9 cellular contexts compared by ENCODE assay signal in the genomic region with DNA sequence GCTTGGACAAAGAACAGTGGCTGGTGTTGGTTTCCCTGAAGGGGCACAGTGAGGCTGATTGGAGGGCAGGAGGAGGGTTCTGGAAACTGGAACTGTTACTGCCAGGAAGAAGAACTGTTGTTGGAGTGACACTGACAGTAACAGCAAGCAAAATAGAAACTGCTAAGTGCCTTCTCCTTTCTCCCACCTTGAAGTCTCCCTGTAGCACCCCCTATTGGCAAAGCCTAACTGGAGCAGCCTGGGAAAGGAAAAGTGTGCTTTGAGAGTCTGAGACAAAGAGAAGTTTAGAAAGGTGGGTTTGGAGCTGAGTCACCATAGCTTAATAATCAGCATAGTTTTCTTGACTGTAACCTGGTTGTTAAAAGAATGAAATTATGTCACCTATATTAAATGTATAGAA. TPM values are rescaled to one million over a fixed set of nuclear protein-coding genes. Genes with fewer than 3 reads are reported as not detected.
DNase-seq lines count a peak whose midpoint lies in the region; ATAC-seq, FAIRE-seq and TF ChIP-seq lines count a peak whose summit lies in the region.
"Had no signal": no experiment of that assay in that cellular context is flagged by ENCODE, and none has a peak within 500 bp of the region (broad histone marks: within the 10 kb centered on the region; RNA-seq: fewer than 3 reads in every experiment).

No MANE protein-coding gene starts in this region.

- H3K27me3 ChIP-seq in HCT116 (ENCODE audit: insufficient read depth, low read length): no peaks in the 10 kb centered on the region

- H2AFZ ChIP-seq in HCT116 (ENCODE audit: low read depth, low read length, poor library complexity, severe bottlenecking): no peak overlapping the region

- no peak overlapping the region for H3K4me2 ChIP-seq in HCT116 (ENCODE audit: low read length)

- no peaks in the 10 kb centered on the region for H3K79me2 ChIP-seq in HCT116 (ENCODE audit: insufficient read depth, low read length)

- DNase-seq in D721Med (ENCODE audit: insufficient read length, low spot score): no peak
- DNase-seq in HCT116 (ENCODE audit: low read depth, low spot score): peak; percentile 8
- DNase-seq in activated CD4-positive, alpha-beta memory T cell treated with anti-CD3 and anti-CD28 coated beads for 36 hours: peak; percentile 43
- peak; percentile 68 for DNase-seq in islet precursor cell
- DNase-seq in effector CD8-positive, alpha-beta T cell (lab: John Stamatoyannopoulos, UW): no peak
- no peak for DNase-seq in Ammon's horn (ENCODE audit: low spot score)
- no peak for DNase-seq in stimulated activated naive CD4-positive, alpha-beta T cell treated with Interleukin-2 at 50 U/mL for 16 hours (lab: John Stamatoyannopoulos, UW)
- DNase-seq: activated B cell treated with CpG ODN at 0.5 μM for 24 hours had no signal

- peaks cover 88% of the 10 kb centered on the region for H3K27me3 Mint-ChIP-seq in activated CD4-positive, alpha-beta memory T cell treated with anti-CD3 and anti-CD28 coated beads for 36 hours

- no peak for TF ChIP-seq POLR2A in HCT116 (IDR thresholded peaks at IDR 0.05; ENCODE audit: borderline replicate concordance, extremely low read depth, insufficient read depth, insufficient read length)

- CTCF ChIA-PET in HCT116 (lab: Charles Lee): interaction anchor here (0.9 to 2.0 kb wide), 8 partner anchors 9 to 281 kb away, joined by 4 to 9 read pairs (median 4); no protein-coding TSS in a partner anchor
- CTCF ChIA-PET in activated CD4-positive, alpha-beta memory T cell treated with anti-CD3 and anti-CD28 coated beads for 36 hours (lab: Charles Lee): interaction anchor here (0.6 to 3.6 kb wide), 15 partner anchors 9 to 334 kb away, joined by 3 to 17 read pairs (median 3); a partner anchor contains a TSS

- RAD21 ChIA-PET in HCT116 (lab: Charles Lee; ENCODE audit: low non-redundant PET in 1 of 2, low total read pairs in 2 of 2, uncharacterized antibody in 2 of 2, unreplicated experiment in 2 of 2): no interaction called here

- H3K9me3 ChIP-seq in HCT116 (ENCODE audit: control insufficient read depth in 1 of 2, insufficient read depth in 1 of 2, low read depth in 1 of 2, low read length in 2 of 2): no peaks in the 10 kb centered on the region

- peak; percentile 46; the same call in 1 of the 2 replicates for TF ChIP-seq RAD21 in HCT116 (IDR thresholded peaks at IDR 0.05; ENCODE audit: low read depth)

- no peak overlapping the region for H3K27ac Mint-ChIP-seq in activated CD4-positive, alpha-beta memory T cell treated with anti-CD3 and anti-CD28 coated beads for 36 hours
- H3K27ac Mint-ChIP-seq: activated B cell treated with CpG ODN at 0.5 μM for 24 hours had no signal

- H4K20me1 ChIP-seq in HCT116 (ENCODE audit: insufficient read depth): no peaks in the 10 kb centered on the region

- no peaks in the 10 kb centered on the region for H3K36me3 Mint-ChIP-seq in activated CD4-positive, alpha-beta memory T cell treated with anti-CD3 and anti-CD28 coated beads for 36 hours

- no peak overlapping the region for H3K4me3 ChIP-seq in HCT116 (replicated peaks in 1 of 2; ENCODE audit: low read depth in 1 of 2, low read length in 2 of 2)

- BruUV-seq in HCT116 (replicated peaks; lab: Mats Ljungman, UMichigan): no TSS peak

- no peak overlapping the region for H3K4me3 Mint-ChIP-seq in activated CD4-positive, alpha-beta memory T cell treated with anti-CD3 and anti-CD28 coated beads for 36 hours
- H3K4me3 Mint-ChIP-seq: activated B cell treated with CpG ODN at 0.5 μM for 24 hours had no signal

- peak; percentile 43 for TF ChIP-seq CTCF in D721Med (IDR thresholded peaks at IDR 0.05; ENCODE audit: insufficient read depth, missing control alignments)
- peak; percentile 38 to 82 (median 69); a peak in 5 of 6 replicates for TF ChIP-seq CTCF in HCT116 (IDR thresholded peaks at IDR 0.05 in 2 of 3, conservative IDR thresholded peaks at IDR 0.05 in 1 of 3; ENCODE audit: borderline replicate concordance in 1 of 3, insufficient read depth in 1 of 3, low read depth in 2 of 3, low read length in 2 of 3)

- ATAC-seq in HCT116: peak; percentile 74
- no peak for ATAC-seq in HG03342 (IDR thresholded peaks at IDR 0.05; ENCODE audit: unreplicated experiment)

- FAIRE-seq in D721Med (lab: Jason Lieb, UNC): no peak

- H3K4me1 ChIP-seq in HCT116 (ENCODE audit: control insufficient read depth in 1 of 2, insufficient read depth in 2 of 2, low read length in 2 of 2): no peaks in the 10 kb centered on the region

- no peak overlapping the region for H3K9ac ChIP-seq in HCT116 (ENCODE audit: low read length)

- peaks cover 2% of the 10 kb centered on the region for H3K9me3 Mint-ChIP-seq in activated CD4-positive, alpha-beta memory T cell treated with anti-CD3 and anti-CD28 coated beads for 36 hours
- H3K9me3 Mint-ChIP-seq: activated B cell treated with CpG ODN at 0.5 μM for 24 hours had no signal

- H3K9me2 ChIP-seq in HCT116 (ENCODE audit: insufficient read depth): no peaks in the 10 kb centered on the region

- POLR2A ChIA-PET in HCT116 (lab: Charles Lee): no interaction called here
- POLR2A ChIA-PET in activated CD4-positive, alpha-beta memory T cell treated with anti-CD3 and anti-CD28 coated beads for 36 hours (lab: Charles Lee): interaction anchor here (0.7 kb wide), 1 partner anchor 10 kb away, joined by 3 read pairs; no protein-coding TSS in a partner anchor

- no peaks in the 10 kb centered on the region for H3K4me1 Mint-ChIP-seq in activated CD4-positive, alpha-beta memory T cell treated with anti-CD3 and anti-CD28 coated beads for 36 hours (ENCODE audit: low read depth)

- no peak overlapping the region for H3K27ac ChIP-seq in HCT116 (ENCODE audit: low read depth, low read length)

- no peaks in the 10 kb centered on the region for H3K36me3 ChIP-seq in HCT116 (ENCODE audit: control insufficient read depth in 1 of 2, insufficient read depth in 2 of 2, low read length in 2 of 2)

- intact Hi-C loops in HCT116 (cut with micrococcal nuclease): no loop called here
- intact Hi-C loops in activated CD4-positive, alpha-beta memory T cell treated with anti-CD3 and anti-CD28 coated beads for 36 hours (cut with micrococcal nuclease): no loop called here

TF ChIP-seq in HCT116, 20 proteins besides CTCF, POLR2A, EP300 and RAD21:
- TF ChIP-seq CBX3 (IDR thresholded peaks at IDR 0.05; ENCODE audit: low read depth) (no peak), EZH2phosphoT487 (IDR thresholded peaks at IDR 0.05; ENCODE audit: borderline replicate concordance) (no peak), SIN3A (IDR thresholded peaks at IDR 0.05; ENCODE audit: low read depth) (no peak), JUND (IDR thresholded peaks at IDR 0.05) (no peak), SRF (IDR thresholded peaks at IDR 0.05; ENCODE audit: low read depth) (no peak), CEBPB (IDR thresholded peaks at IDR 0.05; ENCODE audit: low read depth) (no peak), YY1 (IDR thresholded peaks at IDR 0.05; ENCODE audit: extremely low read depth, insufficient replicate concordance, low read depth, low read length) (no peak), POLR2AphosphoS5 (IDR thresholded peaks at IDR 0.05; ENCODE audit: low read depth, low read length) (no peak), SP1 (IDR thresholded peaks at IDR 0.05; ENCODE audit: low read depth) (no peak)
- TF ChIP-seq, protein P1, sequence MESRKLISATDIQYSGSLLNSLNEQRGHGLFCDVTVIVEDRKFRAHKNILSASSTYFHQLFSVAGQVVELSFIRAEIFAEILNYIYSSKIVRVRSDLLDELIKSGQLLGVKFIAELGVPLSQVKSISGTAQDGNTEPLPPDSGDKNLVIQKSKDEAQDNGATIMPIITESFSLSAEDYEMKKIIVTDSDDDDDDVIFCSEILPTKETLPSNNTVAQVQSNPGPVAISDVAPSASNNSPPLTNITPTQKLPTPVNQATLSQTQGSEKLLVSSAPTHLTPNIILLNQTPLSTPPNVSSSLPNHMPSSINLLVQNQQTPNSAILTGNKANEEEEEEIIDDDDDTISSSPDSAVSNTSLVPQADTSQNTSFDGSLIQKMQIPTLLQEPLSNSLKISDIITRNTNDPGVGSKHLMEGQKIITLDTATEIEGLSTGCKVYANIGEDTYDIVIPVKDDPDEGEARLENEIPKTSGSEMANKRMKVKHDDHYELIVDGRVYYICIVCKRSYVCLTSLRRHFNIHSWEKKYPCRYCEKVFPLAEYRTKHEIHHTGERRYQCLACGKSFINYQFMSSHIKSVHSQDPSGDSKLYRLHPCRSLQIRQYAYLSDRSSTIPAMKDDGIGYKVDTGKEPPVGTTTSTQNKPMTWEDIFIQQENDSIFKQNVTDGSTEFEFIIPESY (IDR thresholded peaks at IDR 0.05; ENCODE audit: extremely low read depth, insufficient replicate concordance, low read length): no peak

RNA-seq across cellular contexts. Expression of a gene that starts 2.5 kb away (rescaled TPM):
- total RNA-seq in HCT116 (2021; ENCODE audit: unreplicated experiment): not detected
- not detected in 2 replicates for polyA plus RNA-seq in HCT116 (2012)
- total RNA-seq in activated CD4-positive, alpha-beta memory T cell treated with anti-CD3 and anti-CD28 coated beads for 36 hours: not detected
- total RNA-seq: activated B cell treated with CpG ODN at 0.5 μM for 24 hours had no signal

RNA-seq across cellular contexts. Expression of a gene that starts 50.1 kb away (rescaled TPM):
- 5.4 TPM for total RNA-seq in HCT116 (2021; ENCODE audit: unreplicated experiment)
- polyA plus RNA-seq in HCT116 (2012): 3.7 and 5.6 TPM in 2 replicates
- total RNA-seq in activated CD4-positive, alpha-beta memory T cell treated with anti-CD3 and anti-CD28 coated beads for 36 hours: not detected
- total RNA-seq: activated B cell treated with CpG ODN at 0.5 μM for 24 hours had no signal

Comparison
In these comparisons a context has a peak if more than half of its experiments do, and no peak if none do; other contexts are left out.
1. DNase-seq: peak in HCT116 (single experiment), activated CD4-positive, alpha-beta memory T cell treated with anti-CD3 and anti-CD28 coated beads for 36 hours (single experiment) and islet precursor cell (single experiment); none in D721Med (single experiment), effector CD8-positive, alpha-beta T cell (single experiment), Ammon's horn (single experiment) and stimulated activated naive CD4-positive, alpha-beta T cell treated with Interleukin-2 at 50 U/mL for 16 hours (single experiment).